ENCODE assay signal across 18 cellular contexts in the genomic region with DNA sequence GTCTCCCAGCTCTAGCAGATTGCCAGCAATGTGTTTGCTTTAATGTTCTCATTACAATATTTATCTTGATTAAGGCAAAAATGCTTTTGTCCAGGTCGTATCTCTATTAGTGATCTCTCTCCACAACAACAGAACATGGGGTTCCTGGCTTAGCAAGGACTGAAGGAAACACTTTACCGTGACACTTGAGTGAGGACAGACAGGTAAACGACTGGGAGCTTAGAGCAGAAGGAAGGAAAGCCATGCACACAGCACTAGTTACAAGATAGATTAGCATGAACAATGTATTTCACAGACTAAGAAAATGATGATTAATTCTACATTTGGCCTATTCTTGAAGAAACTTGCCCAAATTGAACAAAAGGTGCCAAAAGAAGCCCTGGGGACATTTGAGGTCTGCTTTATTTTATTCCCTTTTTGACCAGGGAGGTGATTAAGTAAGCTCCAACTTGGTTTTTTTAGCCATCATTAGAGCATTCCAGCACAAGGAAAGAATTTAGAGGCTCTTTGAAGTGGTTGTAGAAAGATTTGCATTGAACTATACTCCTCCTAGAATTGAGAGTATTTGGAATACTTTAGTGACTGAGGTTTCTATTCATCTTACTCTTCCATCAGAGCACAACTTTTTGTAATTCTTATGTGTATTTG.
DNase-seq lines count a peak whose midpoint lies in the region; ATAC-seq, FAIRE-seq and TF ChIP-seq lines count a peak whose summit lies in the region.
"Had no signal": no experiment of that assay in that cellular context is flagged by ENCODE, and none has a peak within 500 bp of the region (broad histone marks: within the 10 kb centered on the region; RNA-seq: fewer than 3 reads in every experiment).

No MANE protein-coding gene starts in this region.

- H3K27ac Mint-ChIP-seq in GM23338 (peak overlapping the region; percentile 84; the same call in 1 of the 2 replicates), immature natural killer cell (no peak overlapping the region)
- H3K27ac Mint-ChIP-seq: activated B cell treated with CpG ODN at 0.5 μM for 24 hours; natural killer cell treated with Interleukin-12 subunit alpha and Interleukin-12 subunit beta and Interleukin-15 and Interleukin-18, amount 100 ng/mL, for 72 hours had no signal

- no peak for TF ChIP-seq CTCF in GM23338 (conservative IDR thresholded peaks at IDR 0.05; ENCODE audit: low read depth in 2 of 2)
- TF ChIP-seq CTCF in upper lobe of right lung (IDR thresholded peaks at IDR 0.05) = no peak
- no peak for TF ChIP-seq CTCF in BE2C (IDR thresholded peaks at IDR 0.05; ENCODE audit: low read depth, low read length)

- H2AFZ ChIP-seq in GM23338 = no peak overlapping the region
- H2AFZ ChIP-seq: hepatocyte had no signal

- H3K4me2 ChIP-seq in GM23338 = no peak overlapping the region
- H3K4me2 ChIP-seq: hepatocyte had no signal

- H3F3A ChIP-seq in GM23338 (replicated peaks; ENCODE audit: low read depth) = no peaks in the 10 kb centered on the region

- H3K27me3 Mint-ChIP-seq in GM23338 (ENCODE audit: insufficient read depth, low read depth, poor library complexity) (peaks cover 3% of the 10 kb centered on the region), immature natural killer cell (ENCODE audit: low read depth in 3 of 3) (no peaks in the 10 kb centered on the region)
- H3K27me3 Mint-ChIP-seq: activated B cell treated with CpG ODN at 0.5 μM for 24 hours; brain; natural killer cell treated with Interleukin-12 subunit alpha and Interleukin-12 subunit beta and Interleukin-15 and Interleukin-18, amount 100 ng/mL, for 72 hours had no signal

- H4K20me1 ChIP-seq in GM23338 (replicated peaks; ENCODE audit: insufficient read depth) = no peaks in the 10 kb centered on the region

- intact Hi-C loops in upper lobe of right lung (cut with DNase I) = no loop called here

- ATAC-seq in GM23338 (peak; percentile 30; the same call in 1 of the 3 replicates), upper lobe of right lung (peak; percentile 57), GM18502 (IDR thresholded peaks at IDR 0.05; ENCODE audit: poor library complexity, unreplicated experiment) (no peak)
- ATAC-seq: natural killer cell treated with Interleukin-12 subunit alpha and Interleukin-12 subunit beta and Interleukin-15 and Interleukin-18, amount 100 ng/mL, for 72 hours; PC-3; right cardiac atrium had no signal

- no peaks in the 10 kb centered on the region for H3K36me3 Mint-ChIP-seq in GM23338 (ENCODE audit: low read depth)
- H3K36me3 Mint-ChIP-seq in immature natural killer cell = no peaks in the 10 kb centered on the region
- H3K36me3 Mint-ChIP-seq: brain; natural killer cell treated with Interleukin-12 subunit alpha and Interleukin-12 subunit beta and Interleukin-15 and Interleukin-18, amount 100 ng/mL, for 72 hours had no signal

- peak; percentile 92 for FAIRE-seq in TTC549 (lab: Jason Lieb, UNC)

- no peaks in the 10 kb centered on the region for H3K79me2 ChIP-seq in GM23338 (replicated peaks; ENCODE audit: insufficient read depth)
- H3K79me2 ChIP-seq: hepatocyte had no signal

- no peaks in the 10 kb centered on the region for H3K36me3 ChIP-seq in GM23338 (ENCODE audit: insufficient read depth)
- H3K36me3 ChIP-seq in upper lobe of right lung = no peaks in the 10 kb centered on the region
- no peaks in the 10 kb centered on the region for H3K36me3 ChIP-seq in BE2C
- H3K36me3 ChIP-seq: tibial artery had no signal

- no peaks in the 10 kb centered on the region for H3K9me3 Mint-ChIP-seq in GM23338
- peaks cover 0 to 3% (median 0%) of the 10 kb centered on the region in 6 donors for H3K9me3 Mint-ChIP-seq in immature natural killer cell
- H3K9me3 Mint-ChIP-seq: activated B cell treated with CpG ODN at 0.5 μM for 24 hours; natural killer cell treated with Interleukin-12 subunit alpha and Interleukin-12 subunit beta and Interleukin-15 and Interleukin-18, amount 100 ng/mL, for 72 hours had no signal

- H3K4me3 Mint-ChIP-seq in GM23338 (no peak overlapping the region), immature natural killer cell (no peak overlapping the region)
- H3K4me3 Mint-ChIP-seq: activated B cell treated with CpG ODN at 0.5 μM for 24 hours; brain; natural killer cell treated with Interleukin-12 subunit alpha and Interleukin-12 subunit beta and Interleukin-15 and Interleukin-18, amount 100 ng/mL, for 72 hours had no signal

- H3K27me3 ChIP-seq in GM23338 (ENCODE audit: insufficient read depth) = no peaks in the 10 kb centered on the region
- H3K27me3 ChIP-seq in upper lobe of right lung = no peaks in the 10 kb centered on the region
- no peaks in the 10 kb centered on the region for H3K27me3 ChIP-seq in BE2C
- H3K27me3 ChIP-seq: hepatocyte, tibial artery had no signal

- no peak overlapping the region for H3K27ac ChIP-seq in GM23338 (ENCODE audit: low read depth)
- H3K27ac ChIP-seq in upper lobe of right lung = no peak overlapping the region
- H3K27ac ChIP-seq: hepatocyte, tibial artery had no signal

- H3K9me3 ChIP-seq in upper lobe of right lung (no peaks in the 10 kb centered on the region), BE2C (no peaks in the 10 kb centered on the region)
- H3K9me3 ChIP-seq: tibial artery had no signal

- no peaks in the 10 kb centered on the region for H3K9me2 ChIP-seq in GM23338 (ENCODE audit: insufficient read depth)

- H3K4me1 ChIP-seq in GM23338 (ENCODE audit: insufficient read depth) (no peaks in the 10 kb centered on the region; the same call in 1 of the 2 replicates), upper lobe of right lung (no peaks in the 10 kb centered on the region), BE2C (peaks cover 6% of the 10 kb centered on the region; the same call in 1 of the 2 replicates)

- DNase-seq in GM23338 (ENCODE audit: low spot score) = peak; percentile 36
- DNase-seq in islet precursor cell = peak; percentile 83
- DNase-seq in upper lobe of right lung = no peak
- DNase-seq in immature natural killer cell = no peak
- DNase-seq in BE2C = no peak
- DNase-seq: activated B cell treated with CpG ODN at 0.5 μM for 24 hours; activated gamma-delta T cell; NCI-H1436 treated with DMSO at 0.1 percent for 48 hours; NCI-H524 treated with DMSO at 0.1 percent for 48 hours; PC-3; right cardiac atrium; stimulated activated CD4-positive, alpha-beta T cell treated with anti-CD3 and anti-CD28 coated beads, Interleukin-2, amount 100 ng/mL, for 48 hours; tibial artery had no signal

- H3K4me3 ChIP-seq in GM23338 = no peak overlapping the region
- no peak overlapping the region for H3K4me3 ChIP-seq in upper lobe of right lung
- no peak overlapping the region for H3K4me3 ChIP-seq in BE2C (ENCODE audit: low read depth, low read length)
- H3K4me3 ChIP-seq: hepatocyte, tibial artery had no signal

- H3K4me1 Mint-ChIP-seq in GM23338 (peaks cover 12% of the 10 kb centered on the region), immature natural killer cell (no peaks in the 10 kb centered on the region)
- H3K4me1 Mint-ChIP-seq: activated B cell treated with CpG ODN at 0.5 μM for 24 hours had no signal

TF ChIP-seq in GM23338, 12 proteins besides CTCF, POLR2A, EP300 and RAD21 (continues in another document):
- no peak for TF ChIP-seq ZNF114 (CRISPR knock-in tag; IDR thresholded peaks at IDR 0.05)

Comparison
In these comparisons a context has a peak if more than half of its experiments do, and no peak if none do; other contexts are left out.
1. DNase-seq: peak in GM23338 (single experiment) and islet precursor cell (single experiment); none in upper lobe of right lung (single experiment), immature natural killer cell (0 of 3) and BE2C (single experiment).